In the genomic region with DNA sequence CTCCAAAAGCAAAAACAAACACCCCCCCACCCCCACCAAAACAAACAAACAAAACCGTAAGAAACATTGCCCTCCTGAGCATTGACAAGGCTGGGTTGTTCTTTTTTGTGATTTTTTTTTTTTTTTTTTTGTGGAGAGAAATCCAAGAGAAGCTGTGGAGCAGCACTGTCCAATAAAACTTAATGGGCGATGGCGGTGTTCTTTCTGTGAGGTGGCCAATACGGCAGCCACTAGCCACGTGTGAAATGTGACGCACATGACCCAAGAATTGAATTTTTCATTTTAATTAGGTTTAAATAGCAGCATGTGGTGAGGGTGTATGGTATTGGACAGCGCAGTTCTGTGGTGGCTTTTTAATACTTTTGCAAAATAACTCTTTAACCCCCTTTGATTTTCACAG, we compare ENCODE assay signal across 21 cellular contexts.
DNase-seq lines count a peak whose midpoint lies in the region; TF ChIP-seq lines count a peak whose summit lies in the region.
"Had no signal": no experiment of that assay in that cellular context is flagged by ENCODE, and none has a peak within 500 bp of the region (broad histone marks: within the 10 kb centered on the region; RNA-seq: fewer than 3 reads in every experiment).

No MANE protein-coding gene starts in this region.

- no peaks in the 10 kb centered on the region for H3K27me3 Mint-ChIP-seq in progenitor cell of endocrine pancreas
- H3K27me3 Mint-ChIP-seq: CD4-positive, alpha-beta T cell had no signal

- H3K9me3 Mint-ChIP-seq in progenitor cell of endocrine pancreas (ENCODE audit: low read depth) = no peaks in the 10 kb centered on the region
- H3K9me3 Mint-ChIP-seq: CD4-positive, alpha-beta T cell had no signal

- no peak overlapping the region for H3K9ac ChIP-seq in stomach smooth muscle (ENCODE audit: low read length in 2 of 2)
- H3K9ac ChIP-seq: BLaER1 had no signal

- H3K27me3 ChIP-seq in stomach smooth muscle (ENCODE audit: control insufficient read depth in 1 of 2, insufficient read depth in 2 of 2, low read length in 2 of 2) = no peaks in the 10 kb centered on the region
- H3K27me3 ChIP-seq: BLaER1 had no signal

- H3K27ac Mint-ChIP-seq in progenitor cell of endocrine pancreas = no peak overlapping the region
- H3K27ac Mint-ChIP-seq: CD4-positive, alpha-beta T cell; IgD-negative memory B cell had no signal

- no peaks in the 10 kb centered on the region for H3K36me3 ChIP-seq in stomach smooth muscle (ENCODE audit: control insufficient read depth in 2 of 2, insufficient read depth in 2 of 2, low read length in 2 of 2)
- H3K36me3 ChIP-seq: BLaER1 had no signal

- TF ChIP-seq CTCF in progenitor cell of endocrine pancreas (IDR thresholded peaks at IDR 0.05; ENCODE audit: unreplicated experiment) = no peak

- H3K36me3 Mint-ChIP-seq in progenitor cell of endocrine pancreas (ENCODE audit: insufficient read depth) = no peaks in the 10 kb centered on the region
- H3K36me3 Mint-ChIP-seq: IgD-negative memory B cell had no signal

- H3K4me1 Mint-ChIP-seq in progenitor cell of endocrine pancreas (ENCODE audit: low read depth) = peaks cover 18% of the 10 kb centered on the region
- H3K4me1 Mint-ChIP-seq: IgD-negative memory B cell had no signal

- peak overlapping the region; percentile 93 for H3K27ac ChIP-seq in cingulate gyrus (ENCODE audit: low read depth, low read length)
- peak overlapping the region; percentile 71 for H3K27ac ChIP-seq in stomach smooth muscle (ENCODE audit: low read length)
- H3K27ac ChIP-seq: BLaER1 had no signal

- no peaks in the 10 kb centered on the region for H3K9me3 ChIP-seq in stomach smooth muscle (ENCODE audit: control insufficient read depth in 2 of 2, low read length in 2 of 2)
- H3K9me3 ChIP-seq: BLaER1 had no signal

- H3K4me3 ChIP-seq in stomach smooth muscle (ENCODE audit: low read length in 2 of 2) = no peak overlapping the region
- H3K4me3 ChIP-seq: BLaER1 had no signal

- no peak overlapping the region for H3K4me3 Mint-ChIP-seq in progenitor cell of endocrine pancreas (ENCODE audit: low read depth)
- H3K4me3 Mint-ChIP-seq: CD4-positive, alpha-beta T cell; IgD-negative memory B cell had no signal

- peak; percentile 86 for DNase-seq in left kidney (ENCODE audit: low read depth, low spot score)
- DNase-seq in stimulated activated CD4-positive, alpha-beta T cell treated with anti-CD3 and anti-CD28 coated beads, Interleukin-4, amount 100 ng/mL, for 24 hours = no peak
- DNase-seq in progenitor cell of endocrine pancreas (ENCODE audit: low spot score, unreplicated experiment) = no peak
- DNase-seq in iPS-NIHi11 (ENCODE audit: low spot score) = no peak
- DNase-seq in putamen (ENCODE audit: low spot score) = no peak
- DNase-seq: ACHN; CD4-positive, alpha-beta T cell; COR-L47; DMS 273 treated with DMSO at 0.1 percent for 48 hours; DMS79 treated with DMSO at 0.1 percent for 48 hours; HCEC 1CT; NCI-H1105; NCI-H146; NCI-H2029; NCI-H2227 treated with DMSO at 0.1 percent for 48 hours; NCI-H510A; SIG-M5 had no signal

- H3K4me1 ChIP-seq in stomach smooth muscle (ENCODE audit: control insufficient read depth, insufficient read depth, low read length) = peaks cover 42% of the 10 kb centered on the region
- H3K4me1 ChIP-seq: BLaER1 had no signal
